27 cellular contexts compared by ENCODE assay signal in genomic region chr1:103371234-103371633, GRCh38.
DNase-seq lines count a peak whose midpoint lies in the region; ATAC-seq, FAIRE-seq and TF ChIP-seq lines count a peak whose summit lies in the region.
"Had no signal": no experiment of that assay in that cellular context is flagged by ENCODE, and none has a peak within 500 bp of the region (broad histone marks: within the 10 kb centered on the region; RNA-seq: fewer than 3 reads in every experiment).

No MANE protein-coding gene starts in this region.

- H3K36me3 ChIP-seq in lung (ENCODE audit: control insufficient read depth in 2 of 2, insufficient read depth in 2 of 2, low read length in 2 of 2) (no peaks in the 10 kb centered on the region), subcutaneous abdominal adipose tissue (ENCODE audit: control insufficient read depth in 5 of 5, insufficient read depth in 5 of 5, low read length in 5 of 5) (no peaks in the 10 kb centered on the region), neural progenitor cell (no peaks in the 10 kb centered on the region)
- H3K36me3 ChIP-seq: esophagus muscularis mucosa, lower lobe of right lung had no signal

- H3K9me3 ChIP-seq in lung (ENCODE audit: control insufficient read depth in 2 of 2, insufficient read depth in 1 of 2, low read length in 1 of 2) (no peaks in the 10 kb centered on the region), subcutaneous abdominal adipose tissue (ENCODE audit: control insufficient read depth in 5 of 5, low read length in 5 of 5) (no peaks in the 10 kb centered on the region), neural progenitor cell (ENCODE audit: low read depth) (no peaks in the 10 kb centered on the region)
- H3K9me3 ChIP-seq: esophagus muscularis mucosa, lower lobe of right lung had no signal

- TF ChIP-seq CTCF in cardiac fibroblast (IDR thresholded peaks at IDR 0.05; ENCODE audit: low read depth, low read length) (no peak), lung (IDR thresholded peaks at IDR 0.05; ENCODE audit: control extremely low read depth, extremely low read depth) (no peak), D721Med (IDR thresholded peaks at IDR 0.05; ENCODE audit: insufficient read depth, missing control alignments) (no peak), neural progenitor cell (IDR thresholded peaks at IDR 0.05) (no peak)

- no peaks in the 10 kb centered on the region for H3K27me3 Mint-ChIP-seq in neural progenitor cell (ENCODE audit: insufficient read depth, low read depth)
- no peaks in the 10 kb centered on the region for H3K27me3 Mint-ChIP-seq in effector memory CD8-positive, alpha-beta T cell
- H3K27me3 Mint-ChIP-seq: activated CD8-positive, alpha-beta memory T cell treated with anti-CD3 and anti-CD28 coated beads, Interleukin-2, amount 10 ng/mL, durations not matched to agents 7 days and 5 days; activated naive CD8-positive, alpha-beta T cell treated with anti-CD3 and anti-CD28 coated beads for 36 hours; naive B cell; stimulated activated naive CD8-positive, alpha-beta T cell treated with anti-CD3 and anti-CD28 coated beads, Interleukin-15, Interleukin-2, amounts not matched to agents 100 ng/mL and 50 ng/mL, for 24 hours had no signal

- H3K79me2 ChIP-seq in neural progenitor cell (ENCODE audit: low read depth) = no peaks in the 10 kb centered on the region
- H3K79me2 ChIP-seq: parathyroid adenoma had no signal

- H3K4me1 Mint-ChIP-seq in neural progenitor cell = no peaks in the 10 kb centered on the region
- no peaks in the 10 kb centered on the region for H3K4me1 Mint-ChIP-seq in effector memory CD8-positive, alpha-beta T cell (ENCODE audit: low read depth in 2 of 2)
- H3K4me1 Mint-ChIP-seq: activated CD8-positive, alpha-beta memory T cell treated with anti-CD3 and anti-CD28 coated beads, Interleukin-2, amount 10 ng/mL, durations not matched to agents 7 days and 5 days; activated naive CD8-positive, alpha-beta T cell treated with anti-CD3 and anti-CD28 coated beads for 36 hours; naive B cell had no signal

- no peaks in the 10 kb centered on the region for H3K4me1 ChIP-seq in lung (ENCODE audit: control insufficient read depth in 2 of 2, insufficient read depth in 2 of 2, low read length in 2 of 2)
- H3K4me1 ChIP-seq in subcutaneous abdominal adipose tissue (ENCODE audit: control insufficient read depth in 5 of 5, insufficient read depth in 5 of 5, low read length in 5 of 5) = peaks cover 0 to 28% (median 9%) of the 10 kb centered on the region in 5 donors
- H3K4me1 ChIP-seq in neural progenitor cell = no peaks in the 10 kb centered on the region
- H3K4me1 ChIP-seq: esophagus muscularis mucosa, lower lobe of right lung, parathyroid adenoma had no signal

- no peaks in the 10 kb centered on the region for H3F3A ChIP-seq in neural progenitor cell (ENCODE audit: low read depth)

- H3K4me3 ChIP-seq in cardiac fibroblast (replicated peaks in 1 of 2; ENCODE audit: low read depth in 2 of 2, low read length in 2 of 2) (no peak overlapping the region), lung (no peak overlapping the region), subcutaneous abdominal adipose tissue (ENCODE audit: low read depth in 1 of 5, low read length in 5 of 5) (no peak overlapping the region), neural progenitor cell (no peak overlapping the region)
- H3K4me3 ChIP-seq: esophagus muscularis mucosa, lower lobe of right lung had no signal

- peaks cover 1% of the 10 kb centered on the region for H3K9me3 Mint-ChIP-seq in neural progenitor cell
- H3K9me3 Mint-ChIP-seq in effector memory CD8-positive, alpha-beta T cell = peaks cover 0 to 8% of the 10 kb centered on the region in 2 donors
- H3K9me3 Mint-ChIP-seq: stimulated activated naive CD8-positive, alpha-beta T cell treated with anti-CD3 and anti-CD28 coated beads, Interleukin-15, Interleukin-2, amounts not matched to agents 100 ng/mL and 50 ng/mL, for 24 hours had no signal

- H3K9ac ChIP-seq in subcutaneous abdominal adipose tissue (ENCODE audit: low read length in 5 of 5) (no peak overlapping the region), neural progenitor cell (no peak overlapping the region)
- H3K9ac ChIP-seq: parathyroid adenoma had no signal

- H3K4me3 Mint-ChIP-seq in neural progenitor cell = no peak overlapping the region
- H3K4me3 Mint-ChIP-seq in effector memory CD8-positive, alpha-beta T cell = no peak overlapping the region
- H3K4me3 Mint-ChIP-seq: activated CD8-positive, alpha-beta memory T cell treated with anti-CD3 and anti-CD28 coated beads, Interleukin-2, amount 10 ng/mL, durations not matched to agents 7 days and 5 days; activated naive CD8-positive, alpha-beta T cell treated with anti-CD3 and anti-CD28 coated beads for 36 hours; naive B cell; stimulated activated naive CD8-positive, alpha-beta T cell treated with anti-CD3 and anti-CD28 coated beads, Interleukin-15, Interleukin-2, amounts not matched to agents 100 ng/mL and 50 ng/mL, for 24 hours had no signal

- no peak overlapping the region for H2AFZ ChIP-seq in neural progenitor cell (replicated peaks)
- H2AFZ ChIP-seq: parathyroid adenoma had no signal

- no peak overlapping the region for H3K27ac ChIP-seq in lung (ENCODE audit: low read depth in 1 of 2, low read length in 1 of 2)
- peak overlapping the region; percentile 12 for H3K27ac ChIP-seq in subcutaneous abdominal adipose tissue (ENCODE audit: low read depth, low read length)
- H3K27ac ChIP-seq in neural progenitor cell = no peak overlapping the region
- H3K27ac ChIP-seq: esophagus muscularis mucosa, lower lobe of right lung, parathyroid adenoma had no signal

- FAIRE-seq in D721Med (lab: Jason Lieb, UNC) = no peak
- FAIRE-seq: GM12892, RCC 7860 had no signal

- ATAC-seq in lung (ENCODE audit: insufficient read depth, low FRiP score) = no peak
- no peak for ATAC-seq in GM21786 (IDR thresholded peaks at IDR 0.05; ENCODE audit: unreplicated experiment)
- ATAC-seq in effector memory CD8-positive, alpha-beta T cell (replicated peaks) = no peak
- ATAC-seq: activated CD8-positive, alpha-beta memory T cell treated with anti-CD3 and anti-CD28 coated beads, Interleukin-2, amount 10 ng/mL, durations not matched to agents 7 days and 5 days; lower lobe of right lung; SK-N-SH treated with all-trans-retinoic acid at 6 μM for 48 hours had no signal

- no peaks in the 10 kb centered on the region for H3K36me3 Mint-ChIP-seq in neural progenitor cell
- H3K36me3 Mint-ChIP-seq in effector memory CD8-positive, alpha-beta T cell (ENCODE audit: insufficient read depth) = no peaks in the 10 kb centered on the region
- H3K36me3 Mint-ChIP-seq: activated CD8-positive, alpha-beta memory T cell treated with anti-CD3 and anti-CD28 coated beads, Interleukin-2, amount 10 ng/mL, durations not matched to agents 7 days and 5 days; activated naive CD8-positive, alpha-beta T cell treated with anti-CD3 and anti-CD28 coated beads for 36 hours; naive B cell had no signal

- no peaks in the 10 kb centered on the region for H3K27me3 ChIP-seq in lung (ENCODE audit: control insufficient read depth, insufficient read depth)
- no peaks in the 10 kb centered on the region for H3K27me3 ChIP-seq in subcutaneous abdominal adipose tissue (ENCODE audit: control insufficient read depth in 5 of 5, insufficient read depth in 4 of 5, low read length in 5 of 5)
- no peaks in the 10 kb centered on the region for H3K27me3 ChIP-seq in neural progenitor cell
- H3K27me3 ChIP-seq: esophagus muscularis mucosa had no signal

- 52 to 76% methylated on average over 2 of the region's 2 CpGs for WGBS in lung, 2 donors

- no peak overlapping the region for H3K27ac Mint-ChIP-seq in neural progenitor cell
- no peak overlapping the region for H3K27ac Mint-ChIP-seq in effector memory CD8-positive, alpha-beta T cell
- H3K27ac Mint-ChIP-seq: activated CD8-positive, alpha-beta memory T cell treated with anti-CD3 and anti-CD28 coated beads, Interleukin-2, amount 10 ng/mL, durations not matched to agents 7 days and 5 days; activated naive CD8-positive, alpha-beta T cell treated with anti-CD3 and anti-CD28 coated beads for 36 hours; naive B cell; stimulated activated naive CD8-positive, alpha-beta T cell treated with anti-CD3 and anti-CD28 coated beads, Interleukin-15, Interleukin-2, amounts not matched to agents 100 ng/mL and 50 ng/mL, for 24 hours had no signal

- no peak overlapping the region for H3K4me2 ChIP-seq in neural progenitor cell

- DNase-seq in NCI-H226 (peak; percentile 68), cardiac fibroblast (ENCODE audit: low read depth in 2 of 2) (peak; percentile 8 to 75), lung (ENCODE audit: low spot score) (peak; percentile 29), D721Med (ENCODE audit: insufficient read length, low spot score) (no peak), neural progenitor cell (ENCODE audit: low spot score) (no peak)
- no peak for DNase-seq in effector memory CD8-positive, alpha-beta T cell
- DNase-seq: activated CD4-positive, alpha-beta T cell treated with anti-CD3 and anti-CD28 coated beads for 48 hours; activated CD8-positive, alpha-beta memory T cell treated with anti-CD3 and anti-CD28 coated beads, Interleukin-2, amount 10 ng/mL, durations not matched to agents 7 days and 5 days; activated naive CD8-positive, alpha-beta T cell treated with anti-CD3 and anti-CD28 coated beads for 36 hours; Calu3; central memory CD4-positive, alpha-beta T cell; GDM1; islet precursor cell; KBM-7; lower lobe of right lung; naive B cell; NCI-H1930; NCI-H446 treated with DMSO at 0.1 percent for 48 hours; T1000 had no signal

- H4K20me1 ChIP-seq in neural progenitor cell (ENCODE audit: low read depth) = no peaks in the 10 kb centered on the region

Comparison
In these comparisons a context has a peak if more than half of its experiments do, and no peak if none do; other contexts are left out.
1. DNase-seq: peak in NCI-H226 (single experiment), cardiac fibroblast (2 of 2) and lung (single experiment); none in D721Med (single experiment), neural progenitor cell (single experiment) and effector memory CD8-positive, alpha-beta T cell (0 of 3).